Comparison of ENCODE assay signal across 1 cellular context in genomic region chr13:66661336-66661735, GRCh38.
A peak's percentile ranks its signal among the peaks of the same experiment; 100 is the strongest.
TF ChIP-seq lines count a peak whose summit lies in the region.

No MANE protein-coding gene starts in this region.

TF ChIP-seq in HEK293, 187 proteins besides CTCF, POLR2A, EP300 and RAD21 (continued from another document):
- TF ChIP-seq PRDM6 (tag by site-specific recombination; IDR thresholded peaks at IDR 0.05) (peak; percentile 51; the same call in 1 of the 2 replicates), ZNF394 (tag by site-specific recombination; IDR thresholded peaks at IDR 0.05; ENCODE audit: borderline replicate concordance) (0 out of 2 replicates have a peak, but pooled peaks have one; percentile 27), ZNF521 (tag by site-specific recombination; IDR thresholded peaks at IDR 0.05) (no peak), ZNF843 (tag by site-specific recombination; IDR thresholded peaks at IDR 0.05) (peak; percentile 45; the same call in 1 of the 2 replicates), ZNF366 (tag by site-specific recombination; conservative IDR thresholded peaks at IDR 0.05) (peak; percentile 40; the same call in 1 of the 2 replicates), SP7 (tag by site-specific recombination; IDR thresholded peaks at IDR 0.05) (peak; percentile 29; the same call in 1 of the 2 replicates), HOXA7 (CRISPR knock-in tag; IDR thresholded peaks at IDR 0.05; ENCODE audit: borderline replicate concordance) (no peak), ZEB2 (tag by site-specific recombination; IDR thresholded peaks at IDR 0.05) (0 out of 2 replicates have a peak, but pooled peaks have one; percentile 24), OSR2 (tag by site-specific recombination; IDR thresholded peaks at IDR 0.05) (peak; percentile 60; the same call in 1 of the 2 replicates), ZNF629 (tag by site-specific recombination; IDR thresholded peaks at IDR 0.05) (peak; percentile 74)
